ENCODE assay signal across 9 cellular contexts in the genomic region with DNA sequence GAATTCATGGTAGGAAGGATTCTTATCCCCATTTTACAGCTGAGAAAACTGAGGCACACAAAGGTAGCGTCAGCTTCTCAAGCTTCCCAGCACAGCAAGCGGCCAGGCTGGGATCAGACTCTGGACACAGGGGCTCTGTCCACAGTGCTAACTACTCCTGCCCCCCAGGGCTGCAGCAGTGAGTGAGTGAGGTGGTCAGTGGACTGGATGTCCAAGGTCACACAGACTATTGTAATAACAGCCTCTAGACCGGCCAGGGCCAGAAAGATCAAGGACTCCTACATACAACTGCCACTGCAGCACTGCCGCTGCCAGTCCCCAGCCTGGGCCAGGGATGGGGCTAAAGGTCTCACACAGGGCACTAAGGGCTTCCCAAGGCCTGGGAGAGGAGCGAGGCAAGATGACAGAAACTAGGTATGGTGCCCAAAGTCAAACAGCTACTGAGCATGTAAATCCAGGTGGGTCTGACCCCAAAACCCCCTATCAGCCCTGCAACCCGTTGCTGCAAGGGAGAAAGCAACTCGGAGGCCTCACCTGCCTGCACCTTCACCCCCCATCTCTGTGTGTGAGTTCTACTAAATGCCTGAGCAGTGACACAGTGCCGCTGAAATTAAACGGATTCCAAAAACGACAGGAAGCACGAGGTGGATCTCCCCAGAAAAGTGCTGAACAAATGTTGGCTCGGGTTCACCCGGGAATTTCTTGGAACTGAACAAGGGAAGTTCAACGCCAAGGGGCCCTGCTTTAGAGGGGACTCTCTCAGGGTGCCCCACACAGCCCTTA.
DNase-seq lines count a peak whose midpoint lies in the region; ATAC-seq lines count a peak whose summit lies in the region.
"Had no signal": no experiment of that assay in that cellular context is flagged by ENCODE, and none has a peak within 500 bp of the region (broad histone marks: within the 10 kb centered on the region; RNA-seq: fewer than 3 reads in every experiment).

No MANE protein-coding gene starts in this region.

- peak overlapping the region; percentile 80 for H3K27ac ChIP-seq in muscle layer of colon (ENCODE audit: low read depth, low read length)

- no peaks in the 10 kb centered on the region for H3K27me3 ChIP-seq in muscle layer of colon (ENCODE audit: control insufficient read depth in 1 of 2, insufficient read depth in 2 of 2, low read length in 2 of 2)

- no peaks in the 10 kb centered on the region for H3K36me3 ChIP-seq in muscle layer of colon (ENCODE audit: insufficient read depth, low read length)

- H3K9me3 ChIP-seq in muscle layer of colon (ENCODE audit: low read length): no peaks in the 10 kb centered on the region

- H3K4me3 ChIP-seq in muscle layer of colon (ENCODE audit: low read depth in 1 of 2, low read length in 2 of 2): peak overlapping the region; percentile 27 to 46

- peaks cover 43% of the 10 kb centered on the region for H3K4me1 ChIP-seq in muscle layer of colon (ENCODE audit: insufficient read depth, low read length)

- peak overlapping the region; percentile 22 for H3K9ac ChIP-seq in muscle layer of colon (ENCODE audit: low read length)

- DNase-seq in A172 (ENCODE audit: low spot score): peak; percentile 31
- peak; percentile 41 for DNase-seq in HK-2 (ENCODE audit: unreplicated experiment)
- peak; percentile 8 for DNase-seq in cerebellar cortex (ENCODE audit: low spot score)
- DNase-seq in NCI-H1417 treated with DMSO at 0.1 percent for 48 hours (lab: John Stamatoyannopoulos, UW): no peak
- no peak for DNase-seq in GF-D8 (lab: John Stamatoyannopoulos, UW)
- DNase-seq: T1000 had no signal

- no peak for ATAC-seq in GM19463 (IDR thresholded peaks at IDR 0.05; ENCODE audit: unreplicated experiment)
- no peak for ATAC-seq in HG03280 (IDR thresholded peaks at IDR 0.05; ENCODE audit: unreplicated experiment)

Comparison
In these comparisons a context has a peak if more than half of its experiments do, and no peak if none do; other contexts are left out.
1. DNase-seq: peak in A172 (single experiment), HK-2 (single experiment) and cerebellar cortex (single experiment); none in NCI-H1417 treated with DMSO at 0.1 percent for 48 hours (single experiment) and GF-D8 (single experiment).